8 cellular contexts compared by ENCODE assay signal in genomic region chr19:48510421-48511268, GRCh38. TPM values are rescaled to one million over a fixed set of nuclear protein-coding genes. Genes with fewer than 3 reads are reported as not detected.
DNase-seq lines count a peak whose midpoint lies in the region; ATAC-seq and TF ChIP-seq lines count a peak whose summit lies in the region.

No MANE protein-coding gene starts in this region.

- H3K9me2 ChIP-seq in OCI-LY7 (ENCODE audit: insufficient read depth, low read length), result no peaks in the 10 kb centered on the region

- H3K4me3 ChIP-seq in OCI-LY7 (ENCODE audit: low read depth, low read length, poor library complexity, severe bottlenecking) (peak overlapping the region; percentile 79), fibroblast of pulmonary artery (replicated peaks; ENCODE audit: low read depth, low read length) (peak overlapping the region; percentile 14)

- H2AFZ ChIP-seq in OCI-LY7 (ENCODE audit: low read length), result peak overlapping the region; percentile 46; the same call in 1 of the 2 replicates

- peaks cover 14% of the 10 kb centered on the region for H3K4me1 Mint-ChIP-seq in activated T-helper 1 cell treated with anti-CD3 and anti-CD28 coated beads, Interleukin-12 subunit alpha, Interleukin-12 subunit beta, Interleukin-2, Interleukin-4 antibody, amounts not matched to agents 30 ng/mL and 10 ng/mL and 1 ng/mL, durations not matched to agents 14 hours and 24 hours and 36 hours (ENCODE audit: low read depth)
- peaks cover 5% of the 10 kb centered on the region for H3K4me1 Mint-ChIP-seq in nephron
- peaks cover 23% of the 10 kb centered on the region for H3K4me1 Mint-ChIP-seq in stimulated activated naive CD8-positive, alpha-beta T cell treated with anti-CD3 and anti-CD28 coated beads, Interleukin-15, amount 100 ng/mL, for 72 hours

- DNase-seq in activated gamma-delta T cell treated with Interleukin-2 at 50 U/mL for 16 hours (peak; percentile 76), activated gamma-delta T cell (lab: John Stamatoyannopoulos, UW) (no peak), OCI-LY7 (ENCODE audit: low spot score) (peak; percentile 76), fibroblast of pulmonary artery (ENCODE audit: low read depth) (peak; percentile 53), cortex of kidney (lab: John Stamatoyannopoulos, UW) (no peak)
- DNase-seq in activated T-helper 1 cell treated with anti-CD3 and anti-CD28 coated beads, Interleukin-12 subunit alpha, Interleukin-12 subunit beta, Interleukin-2, Interleukin-4 antibody, amounts not matched to agents 30 ng/mL and 10 ng/mL and 1 ng/mL, durations not matched to agents 14 hours and 24 hours and 36 hours (ENCODE audit: low spot score), result peak; percentile 67
- DNase-seq in stimulated activated naive CD8-positive, alpha-beta T cell treated with anti-CD3 and anti-CD28 coated beads, Interleukin-15, amount 100 ng/mL, for 72 hours, result peak; percentile 69 to 75

- H3K27me3 Mint-ChIP-seq in activated T-helper 1 cell treated with anti-CD3 and anti-CD28 coated beads, Interleukin-12 subunit alpha, Interleukin-12 subunit beta, Interleukin-2, Interleukin-4 antibody, amounts not matched to agents 30 ng/mL and 10 ng/mL and 1 ng/mL, durations not matched to agents 14 hours and 24 hours and 36 hours (ENCODE audit: insufficient read depth), result peaks cover 3% of the 10 kb centered on the region
- H3K27me3 Mint-ChIP-seq in nephron (ENCODE audit: low read depth), result peaks cover 24% of the 10 kb centered on the region
- no peaks in the 10 kb centered on the region for H3K27me3 Mint-ChIP-seq in stimulated activated naive CD8-positive, alpha-beta T cell treated with anti-CD3 and anti-CD28 coated beads, Interleukin-15, amount 100 ng/mL, for 72 hours

- no peak overlapping the region for H3K27ac ChIP-seq in OCI-LY7 (ENCODE audit: low read depth, low read length, poor library complexity, severe bottlenecking)

- no peak for TF ChIP-seq CTCF in OCI-LY7 (conservative IDR thresholded peaks at IDR 0.05; ENCODE audit: low read length)
- no peak for TF ChIP-seq CTCF in fibroblast of pulmonary artery (IDR thresholded peaks at IDR 0.05; ENCODE audit: low read length, missing control alignments)
- TF ChIP-seq CTCF in nephron (IDR thresholded peaks at IDR 0.05; ENCODE audit: unreplicated experiment in 3 of 3), result no peak

- peak overlapping the region; percentile 82 for H3K4me2 ChIP-seq in OCI-LY7 (ENCODE audit: low read length)

- peak overlapping the region; percentile 87 for H3K4me3 Mint-ChIP-seq in activated T-helper 1 cell treated with anti-CD3 and anti-CD28 coated beads, Interleukin-12 subunit alpha, Interleukin-12 subunit beta, Interleukin-2, Interleukin-4 antibody, amounts not matched to agents 30 ng/mL and 10 ng/mL and 1 ng/mL, durations not matched to agents 14 hours and 24 hours and 36 hours
- peak overlapping the region; percentile 81 to 83 (median 82) for H3K4me3 Mint-ChIP-seq in nephron
- H3K4me3 Mint-ChIP-seq in stimulated activated naive CD8-positive, alpha-beta T cell treated with anti-CD3 and anti-CD28 coated beads, Interleukin-15, amount 100 ng/mL, for 72 hours, result no peak overlapping the region

- CTCF ChIA-PET in OCI-LY7 (lab: Charles Lee; ENCODE audit: unreplicated experiment), result no interaction called here

- peak overlapping the region; percentile 70 for H3K27ac Mint-ChIP-seq in activated T-helper 1 cell treated with anti-CD3 and anti-CD28 coated beads, Interleukin-12 subunit alpha, Interleukin-12 subunit beta, Interleukin-2, Interleukin-4 antibody, amounts not matched to agents 30 ng/mL and 10 ng/mL and 1 ng/mL, durations not matched to agents 14 hours and 24 hours and 36 hours
- H3K27ac Mint-ChIP-seq in nephron, result no peak overlapping the region
- peak overlapping the region in 1 of 2 donors; percentile 48 for H3K27ac Mint-ChIP-seq in stimulated activated naive CD8-positive, alpha-beta T cell treated with anti-CD3 and anti-CD28 coated beads, Interleukin-15, amount 100 ng/mL, for 72 hours

- peaks cover 33% of the 10 kb centered on the region for H3K4me1 ChIP-seq in OCI-LY7 (ENCODE audit: insufficient read depth, low read length, poor library complexity, severe bottlenecking)

- no peaks in the 10 kb centered on the region for H3K36me3 ChIP-seq in OCI-LY7 (ENCODE audit: insufficient read depth, low read length)

- no peaks in the 10 kb centered on the region for H3K79me2 ChIP-seq in OCI-LY7 (ENCODE audit: insufficient read depth, low read depth, low read length)

- H3K9me3 Mint-ChIP-seq in activated T-helper 1 cell treated with anti-CD3 and anti-CD28 coated beads, Interleukin-12 subunit alpha, Interleukin-12 subunit beta, Interleukin-2, Interleukin-4 antibody, amounts not matched to agents 30 ng/mL and 10 ng/mL and 1 ng/mL, durations not matched to agents 14 hours and 24 hours and 36 hours, result no peaks in the 10 kb centered on the region
- H3K9me3 Mint-ChIP-seq in nephron, result no peaks in the 10 kb centered on the region
- no peaks in the 10 kb centered on the region for H3K9me3 Mint-ChIP-seq in stimulated activated naive CD8-positive, alpha-beta T cell treated with anti-CD3 and anti-CD28 coated beads, Interleukin-15, amount 100 ng/mL, for 72 hours

- intact Hi-C loops in OCI-LY7 (cut with micrococcal nuclease; ENCODE audit: unreplicated experiment), result no loop called here
- intact Hi-C loops in activated T-helper 1 cell treated with anti-CD3 and anti-CD28 coated beads, Interleukin-12 subunit alpha, Interleukin-12 subunit beta, Interleukin-2, Interleukin-4 antibody, amounts not matched to agents 30 ng/mL and 10 ng/mL and 1 ng/mL, durations not matched to agents 14 hours and 24 hours and 36 hours (cut with micrococcal nuclease), result loop anchor here (1.0 to 10.0 kb wide), 7 partner anchors 8 to 444 kb away; partner anchors contain the start of genes BAX, CYTH2, LIG1 and ZSWIM9

- BruUV-seq in OCI-LY7 (replicated peaks; lab: Mats Ljungman, UMichigan), result no TSS peak

- POLR2A ChIA-PET in OCI-LY7 (lab: Charles Lee), result no interaction called here

- ATAC-seq in stimulated activated naive CD8-positive, alpha-beta T cell treated with anti-CD3 and anti-CD28 coated beads, Interleukin-15, amount 100 ng/mL, for 72 hours, result peak; percentile 62

- H4K20me1 ChIP-seq in OCI-LY7 (ENCODE audit: insufficient read depth, low read length), result no peaks in the 10 kb centered on the region

- peaks cover 5% of the 10 kb centered on the region for H3K36me3 Mint-ChIP-seq in activated T-helper 1 cell treated with anti-CD3 and anti-CD28 coated beads, Interleukin-12 subunit alpha, Interleukin-12 subunit beta, Interleukin-2, Interleukin-4 antibody, amounts not matched to agents 30 ng/mL and 10 ng/mL and 1 ng/mL, durations not matched to agents 14 hours and 24 hours and 36 hours (ENCODE audit: low read depth)
- no peaks in the 10 kb centered on the region for H3K36me3 Mint-ChIP-seq in nephron (ENCODE audit: low read depth)

- H3K9me3 ChIP-seq in OCI-LY7 (ENCODE audit: low read length), result no peaks in the 10 kb centered on the region

RNA-seq across cellular contexts. Expression of gene LMTK3, which starts 1.0 kb away (rescaled TPM):
- total RNA-seq in OCI-LY7 (2014; rRNA removed; shearing (Covaris generic)), result 1.3 and 2.3 TPM in 2 replicates
- total RNA-seq in OCI-LY7 (2022), result 9.7 and 11.5 TPM in 2 replicates
- total RNA-seq in activated T-helper 1 cell treated with anti-CD3 and anti-CD28 coated beads, Interleukin-12 subunit alpha, Interleukin-12 subunit beta, Interleukin-2, Interleukin-4 antibody, amounts not matched to agents 30 ng/mL and 10 ng/mL and 1 ng/mL, durations not matched to agents 14 hours and 24 hours and 36 hours, result 2.0 and 3.1 TPM in 2 replicates

RNA-seq across cellular contexts. Expression of gene SULT2B1, which starts 41.3 kb away (rescaled TPM):
- not detected in 2 replicates for total RNA-seq in OCI-LY7 (2014; rRNA removed; shearing (Covaris generic))
- not detected in 2 replicates for total RNA-seq in OCI-LY7 (2022)
- not detected in 2 replicates for total RNA-seq in activated T-helper 1 cell treated with anti-CD3 and anti-CD28 coated beads, Interleukin-12 subunit alpha, Interleukin-12 subunit beta, Interleukin-2, Interleukin-4 antibody, amounts not matched to agents 30 ng/mL and 10 ng/mL and 1 ng/mL, durations not matched to agents 14 hours and 24 hours and 36 hours

RNA-seq across cellular contexts. Expression of gene CYTH2, which starts 41.5 kb away (rescaled TPM):
- total RNA-seq in OCI-LY7 (2014; rRNA removed; shearing (Covaris generic)), result 44.0 and 46.6 TPM in 2 replicates
- 53.2 and 74.8 TPM in 2 replicates for total RNA-seq in OCI-LY7 (2022)
- 35.9 and 37.1 TPM in 2 replicates for total RNA-seq in activated T-helper 1 cell treated with anti-CD3 and anti-CD28 coated beads, Interleukin-12 subunit alpha, Interleukin-12 subunit beta, Interleukin-2, Interleukin-4 antibody, amounts not matched to agents 30 ng/mL and 10 ng/mL and 1 ng/mL, durations not matched to agents 14 hours and 24 hours and 36 hours

RNA-seq across cellular contexts. Expression of gene KCNJ14, which starts 55.3 kb away (rescaled TPM):
- total RNA-seq in OCI-LY7 (2014; rRNA removed; shearing (Covaris generic)), result 0.57 and 0.85 TPM in 2 replicates
- total RNA-seq in OCI-LY7 (2022), result 2.5 and 2.6 TPM in 2 replicates
- total RNA-seq in activated T-helper 1 cell treated with anti-CD3 and anti-CD28 coated beads, Interleukin-12 subunit alpha, Interleukin-12 subunit beta, Interleukin-2, Interleukin-4 antibody, amounts not matched to agents 30 ng/mL and 10 ng/mL and 1 ng/mL, durations not matched to agents 14 hours and 24 hours and 36 hours, result 2.2 and 2.4 TPM in 2 replicates

Comparison
In these comparisons a context has a peak if more than half of its experiments do, and no peak if none do; other contexts are left out.
1. DNase-seq: peak in activated gamma-delta T cell treated with Interleukin-2 at 50 U/mL for 16 hours (single experiment), OCI-LY7 (single experiment), activated T-helper 1 cell treated with anti-CD3 and anti-CD28 coated beads, Interleukin-12 subunit alpha, Interleukin-12 subunit beta, Interleukin-2, Interleukin-4 antibody, amounts not matched to agents 30 ng/mL and 10 ng/mL and 1 ng/mL, durations not matched to agents 14 hours and 24 hours and 36 hours (single experiment), fibroblast of pulmonary artery (single experiment) and stimulated activated naive CD8-positive, alpha-beta T cell treated with anti-CD3 and anti-CD28 coated beads, Interleukin-15, amount 100 ng/mL, for 72 hours (2 of 2); none in activated gamma-delta T cell (single experiment) and cortex of kidney (single experiment).
2. H3K4me3 Mint-ChIP-seq: peak in activated T-helper 1 cell treated with anti-CD3 and anti-CD28 coated beads, Interleukin-12 subunit alpha, Interleukin-12 subunit beta, Interleukin-2, Interleukin-4 antibody, amounts not matched to agents 30 ng/mL and 10 ng/mL and 1 ng/mL, durations not matched to agents 14 hours and 24 hours and 36 hours (single experiment) and nephron (3 of 3); none in stimulated activated naive CD8-positive, alpha-beta T cell treated with anti-CD3 and anti-CD28 coated beads, Interleukin-15, amount 100 ng/mL, for 72 hours (0 of 2).